8 cellular contexts compared by ENCODE assay signal in the genomic region with DNA sequence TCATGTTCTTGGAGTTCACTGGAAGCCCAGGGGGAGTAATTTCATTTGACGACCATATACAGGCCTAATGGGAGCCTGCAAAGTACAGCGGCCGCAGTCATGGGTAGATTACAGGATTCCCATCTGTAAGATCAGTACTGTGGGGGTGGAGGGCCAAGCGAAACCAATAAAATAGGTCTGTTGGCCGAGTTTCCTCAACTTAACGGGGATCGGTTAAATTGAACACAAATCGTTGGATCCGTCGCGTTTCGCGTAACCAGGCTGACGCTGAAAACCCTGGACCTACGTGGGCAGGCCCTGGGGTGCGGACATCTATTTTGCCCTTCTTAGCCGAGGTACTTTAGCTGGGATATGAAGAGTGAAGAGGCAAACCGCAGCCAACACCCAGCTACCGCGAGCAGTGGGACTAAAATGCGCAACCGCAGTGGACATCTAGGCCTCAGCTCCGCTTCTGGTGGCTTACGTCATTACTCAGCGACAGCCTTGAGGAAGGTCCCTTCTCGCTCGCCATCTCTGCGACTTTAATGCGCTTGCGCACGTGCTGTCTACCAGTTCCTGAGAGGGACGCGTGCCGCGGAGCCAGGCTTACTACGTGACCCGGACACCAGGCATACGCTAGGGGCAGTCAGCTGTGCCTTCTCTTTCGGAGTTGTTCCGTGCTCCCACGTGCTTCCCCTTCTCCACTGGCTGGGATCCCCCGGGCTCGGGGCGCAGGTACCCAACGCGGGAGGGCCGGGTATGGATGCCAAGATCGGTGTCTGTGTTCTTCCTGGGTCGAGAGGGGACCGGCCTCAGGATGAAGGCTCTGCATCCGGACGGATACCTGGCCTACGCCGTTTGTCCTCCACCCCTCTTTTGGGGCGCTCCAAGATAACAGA. TPM values are rescaled to one million over a fixed set of nuclear protein-coding genes. Genes with fewer than 3 reads are reported as not detected.
A peak's percentile ranks its signal among the peaks of the same experiment; 100 is the strongest.
DNase-seq lines count a peak whose midpoint lies in the region; ATAC-seq and TF ChIP-seq lines count a peak whose summit lies in the region.

A gene (plus strand): TSS at position 551 of the 878 bp plus-strand sequence. CDS start 2,597 bp downstream, outside the sequence.

- H3K79me2 ChIP-seq in osteoblast (ENCODE audit: insufficient read depth, low read length) = peaks cover 45% of the 10 kb centered on the region

- H3K27me3 ChIP-seq in osteoblast (ENCODE audit: insufficient read depth, low read length) (no peaks in the 10 kb centered on the region), thoracic aorta (replicated peaks; ENCODE audit: insufficient read depth) (no peaks in the 10 kb centered on the region)

- H3K9me3 Mint-ChIP-seq in activated naive CD8-positive, alpha-beta T cell (ENCODE audit: low read depth) = no peaks in the 10 kb centered on the region

- H3K27ac Mint-ChIP-seq in activated naive CD8-positive, alpha-beta T cell = peak within 1 kb of the TSS; percentile 96

- TF ChIP-seq CTCF in GM12865 (IDR thresholded peaks at IDR 0.05; ENCODE audit: insufficient read depth, low read depth, low read length, missing control alignments) (peak; percentile 13), osteoblast (IDR thresholded peaks at IDR 0.05; ENCODE audit: extremely low read depth, low read depth, low read length) (peak; percentile 15), thoracic aorta (IDR thresholded peaks at IDR 0.05) (peak; percentile 0)

- H3K4me3 ChIP-seq in GM12865 (ENCODE audit: low read depth, low read length) (peak within 1 kb of the TSS; percentile 91), osteoblast (ENCODE audit: insufficient read depth, low read length) (peak within 1 kb of the TSS; percentile 90), thoracic aorta (peak within 1 kb of the TSS; percentile 85)

- peak within 1 kb of the TSS; percentile 86 for H2AFZ ChIP-seq in osteoblast (ENCODE audit: low read length)

- H3K9me3 ChIP-seq in osteoblast (ENCODE audit: low read depth, low read length) = no peaks in the 10 kb centered on the region
- no peaks in the 10 kb centered on the region for H3K9me3 ChIP-seq in thoracic aorta

- H3K4me3 Mint-ChIP-seq in activated naive CD8-positive, alpha-beta T cell = peak within 1 kb of the TSS; percentile 99

- H3K27me3 Mint-ChIP-seq in activated naive CD8-positive, alpha-beta T cell = no peaks in the 10 kb centered on the region

- peaks cover 16% of the 10 kb centered on the region for H3K36me3 Mint-ChIP-seq in activated naive CD8-positive, alpha-beta T cell

- H3K27ac ChIP-seq in osteoblast (ENCODE audit: low read depth, low read length) = peak within 1 kb of the TSS; percentile 95
- peak within 1 kb of the TSS; percentile 93 to 95 for H3K27ac ChIP-seq in thoracic aorta

- ATAC-seq in HG02642 (IDR thresholded peaks at IDR 0.05; ENCODE audit: poor library complexity, unreplicated experiment) (peak; percentile 92), thoracic aorta (ENCODE audit: insufficient number of reproducible peaks, low FRiP score, low read depth) (peak; percentile 91)

- H3K4me1 Mint-ChIP-seq in activated naive CD8-positive, alpha-beta T cell (ENCODE audit: low read depth) = peaks cover 60% of the 10 kb centered on the region

- H3K4me2 ChIP-seq in osteoblast (ENCODE audit: insufficient read depth, low read length) = peak within 1 kb of the TSS; percentile 98

- H3K4me1 ChIP-seq in osteoblast (ENCODE audit: insufficient read depth, low read length) (peaks cover 20% of the 10 kb centered on the region), thoracic aorta (ENCODE audit: control insufficient read depth in 1 of 2, low read depth in 2 of 2) (peaks cover 12 to 20% of the 10 kb centered on the region in 2 donors)

- peak; percentile 99 for DNase-seq in GM12865 (ENCODE audit: low read depth)
- DNase-seq in NCI-H1105 (lab: John Stamatoyannopoulos, UW) = peak; percentile 99
- peak; percentile 98 for DNase-seq in SKM-1 treated with dmso at 0.1 percent for 144 hours (lab: John Stamatoyannopoulos, UW; ENCODE audit: unreplicated experiment)
- DNase-seq in glomerular visceral epithelial cell (ENCODE audit: extremely low spot score) = peak; percentile 98
- DNase-seq in osteoblast (ENCODE audit: insufficient read length, low spot score, missing footprints) = peak; percentile 93
- peak; percentile 96 for DNase-seq in thoracic aorta (ENCODE audit: low spot score)

- H3K36me3 ChIP-seq in osteoblast (ENCODE audit: insufficient read depth, low read length) (peaks cover 38% of the 10 kb centered on the region), thoracic aorta (peaks cover 14% of the 10 kb centered on the region)

- H4K20me1 ChIP-seq in osteoblast (ENCODE audit: insufficient read depth, low read length) = no peaks in the 10 kb centered on the region

RNA-seq across cellular contexts. Expression of the gene that starts here (rescaled TPM):
- total RNA-seq in osteoblast = 19.4 and 20.6 TPM in 2 replicates
- total RNA-seq in thoracic aorta = 10 to 100 TPM; 14.1 to 39.9 TPM

Comparison
In these comparisons a context has a peak if more than half of its experiments do, and no peak if none do; other contexts are left out.
1. Peak in every context shown above with its lines: DNase-seq, ATAC-seq, H3K4me3 ChIP-seq and H3K27ac ChIP-seq.